20 cellular contexts compared by ENCODE assay signal in the genomic region with DNA sequence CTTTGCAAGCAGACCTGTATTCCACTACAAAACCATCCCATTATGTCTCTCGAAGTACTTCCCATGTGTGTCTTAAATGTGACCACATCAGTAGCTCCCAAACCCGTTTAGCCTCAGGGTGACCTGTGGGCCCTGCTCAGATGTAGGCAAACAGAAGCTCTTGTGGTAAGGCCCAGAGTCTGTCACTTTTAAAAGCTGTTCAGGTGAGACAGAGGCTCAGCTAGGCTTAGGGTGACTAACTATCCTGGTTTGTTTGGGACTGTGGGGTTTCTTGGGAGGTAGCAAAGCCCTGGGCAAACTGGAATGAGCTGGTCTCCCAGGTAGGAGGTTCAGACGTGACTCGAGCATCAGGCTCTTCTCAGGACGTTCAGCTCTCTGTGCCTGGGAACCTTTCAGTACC.
DNase-seq lines count a peak whose midpoint lies in the region; ATAC-seq, FAIRE-seq and TF ChIP-seq lines count a peak whose summit lies in the region.
"Had no signal": no experiment of that assay in that cellular context is flagged by ENCODE, and none has a peak within 500 bp of the region (broad histone marks: within the 10 kb centered on the region; RNA-seq: fewer than 3 reads in every experiment).

No MANE protein-coding gene starts in this region.

- POLR2A ChIA-PET in MCF 10A (lab: Yijun Ruan, JAX) = no interaction called here
- POLR2A ChIA-PET in H1 (lab: Charles Lee; ENCODE audit: partially characterized antibody) = interaction anchor here (0.6 kb wide), 1 partner anchor 82 kb away, joined by 3 read pairs; no protein-coding TSS in a partner anchor

- H2BK12ac ChIP-seq in H1 (ENCODE audit: low read depth, low read length) = 0 out of 2 replicates have a peak overlapping the region, but pooled peaks have one; percentile 1

- no peaks in the 10 kb centered on the region for H3K4me1 ChIP-seq in mammary epithelial cell (ENCODE audit: insufficient read depth, low read length)
- H3K4me1 ChIP-seq in H1 (replicated peaks in 1 of 4; ENCODE audit: control insufficient read depth in 3 of 4, insufficient read depth in 4 of 4, low read length in 3 of 4) = no peaks in the 10 kb centered on the region
- H3K4me1 ChIP-seq in ovary (ENCODE audit: insufficient read depth) = peaks cover 6% of the 10 kb centered on the region
- H3K4me1 ChIP-seq: A549, SJCRH30 had no signal

- no peak overlapping the region for H3K27ac ChIP-seq in mammary epithelial cell (ENCODE audit: insufficient read depth, low read depth, low read length)
- no peak overlapping the region for H3K27ac ChIP-seq in H1 (ENCODE audit: low read depth, low read length)
- H3K27ac ChIP-seq in ovary = no peak overlapping the region
- H3K27ac ChIP-seq: A549, KMS-11, SJCRH30 had no signal

- 59% methylated on average over 5 of the region's 5 CpGs for WGBS in mammary epithelial cell (ENCODE audit: low coverage, missing lambda C conversion rate)
- 88% methylated on average over 4 of the region's 5 CpGs; no CpG with 5 or more reads in 1 of the 2 experiments for WGBS in H1 (ENCODE audit: extremely low coverage in 1 of 2, insufficient coverage in 1 of 2, insufficient read length in 1 of 2, insufficient replicate concordance in 2 of 2, low coverage in 1 of 2, low lambda C conversion rate in 2 of 2, missing lambda C conversion rate in 1 of 2), 2 experiments
- 89 to 95% (median 91%) methylated on average over 5 of the region's 5 CpGs for WGBS in ovary, 3 donors

- in situ Hi-C loops in mammary epithelial cell (cut with MboI; ENCODE audit: low sequenced_read_pairs in 2 of 2) = no loop called here

- no peak overlapping the region for H3K27ac Mint-ChIP-seq in MCF 10A (ENCODE audit: low read depth, unreplicated experiment)
- no peak overlapping the region for H3K27ac Mint-ChIP-seq in type B pancreatic cell
- H3K27ac Mint-ChIP-seq: CD4-positive, alpha-beta memory T cell had no signal

- H3K9me3 Mint-ChIP-seq in MCF 10A (ENCODE audit: unreplicated experiment) (peaks cover 8% of the 10 kb centered on the region), type B pancreatic cell (no peaks in the 10 kb centered on the region)
- H3K9me3 Mint-ChIP-seq: CD4-positive, alpha-beta memory T cell; H9 had no signal

- H4K20me1 ChIP-seq in mammary epithelial cell (ENCODE audit: insufficient read depth, low read length) (no peaks in the 10 kb centered on the region), H1 (replicated peaks in 1 of 2; ENCODE audit: control insufficient read depth in 1 of 2, insufficient read depth in 2 of 2, low read length in 2 of 2) (no peaks in the 10 kb centered on the region)

- H2BK5ac ChIP-seq in H1 (ENCODE audit: low read depth, low read length) = no peak overlapping the region

- H3K27me3 ChIP-seq in mammary epithelial cell (ENCODE audit: insufficient read depth, low read length) = no peaks in the 10 kb centered on the region
- no peaks in the 10 kb centered on the region for H3K27me3 ChIP-seq in H1 (replicated peaks in 1 of 4; ENCODE audit: control insufficient read depth in 3 of 4, extremely low read depth in 1 of 4, insufficient read depth in 3 of 4, low read length in 3 of 4)
- no peaks in the 10 kb centered on the region for H3K27me3 ChIP-seq in ovary
- H3K27me3 ChIP-seq: SJCRH30 had no signal

- CTCF ChIA-PET in mammary epithelial cell (lab: Charles Lee; ENCODE audit: low non-redundant PET) = interaction anchor here (0.6 kb wide), 1 partner anchor 496 kb away, joined by 4 read pairs; no protein-coding TSS in a partner anchor
- CTCF ChIA-PET in MCF 10A (lab: Yijun Ruan, JAX) = interaction anchor here (0.6 to 2.7 kb wide), 4 partner anchors 11 to 415 kb away, joined by 3 to 20 read pairs (median 4); no protein-coding TSS in a partner anchor
- CTCF ChIA-PET in H1 (lab: Charles Lee; ENCODE audit: partially characterized antibody) = interaction anchor here (0.6 to 2.7 kb wide), 8 partner anchors 14 to 1081 kb away, joined by 3 to 18 read pairs (median 3); no protein-coding TSS in a partner anchor

- intact Hi-C loops in mammary epithelial cell (cut with micrococcal nuclease) (no loop called here), MCF 10A (cut with micrococcal nuclease) (no loop called here), ovary (cut with DNase I) (no loop called here)

- TF ChIP-seq EP300 in H1 (IDR thresholded peaks at IDR 0.05; ENCODE audit: borderline replicate concordance in 1 of 2, low read depth in 2 of 2, low read length in 2 of 2) (no peak), ovary (IDR thresholded peaks at IDR 0.05) (no peak)

- dilution Hi-C loops in mammary epithelial cell (cut with HindIII; ENCODE audit: low sequenced_read_pairs) = no loop called here

- ATAC-seq in GM19452 (IDR thresholded peaks at IDR 0.05; ENCODE audit: unreplicated experiment) = no peak

- H2BK20ac ChIP-seq in H1 (ENCODE audit: low read length) = no peak overlapping the region

- H3K4me3 Mint-ChIP-seq in MCF 10A (ENCODE audit: unreplicated experiment) = no peak overlapping the region
- H3K4me3 Mint-ChIP-seq in type B pancreatic cell = no peak overlapping the region
- H3K4me3 Mint-ChIP-seq: CD4-positive, alpha-beta memory T cell; H9 had no signal

- TF ChIP-seq POLR2A in H1 (IDR thresholded peaks at IDR 0.05; ENCODE audit: control extremely low read depth in 1 of 2, low read depth in 2 of 2, low read length in 2 of 2) (no peak), ovary (IDR thresholded peaks at IDR 0.05) (no peak)

- H2AK5ac ChIP-seq in H1 (ENCODE audit: low read depth, low read length) = no peak overlapping the region

- H2BK15ac ChIP-seq in H1 (ENCODE audit: low read length) = no peak overlapping the region

- no peak for FAIRE-seq in H1 (lab: Jason Lieb, UNC)
- FAIRE-seq: A549, GM12891 had no signal

- H3K4me2 ChIP-seq in mammary epithelial cell (ENCODE audit: insufficient read depth, low read depth, low read length) (no peak overlapping the region), H1 (ENCODE audit: insufficient read depth in 1 of 2, low read depth in 2 of 2, low read length in 2 of 2) (no peak overlapping the region)
- H3K4me2 ChIP-seq: A549, KMS-11 had no signal

- H4K91ac ChIP-seq in H1 (replicated peaks; ENCODE audit: insufficient read length, low read length) = no peak overlapping the region

- H3K4me1 Mint-ChIP-seq in MCF 10A (ENCODE audit: insufficient read depth, unreplicated experiment) (no peaks in the 10 kb centered on the region), type B pancreatic cell (ENCODE audit: unreplicated experiment) (peaks cover 3% of the 10 kb centered on the region)
- H3K4me1 Mint-ChIP-seq: CD4-positive, alpha-beta memory T cell; H9 had no signal

- BruUV-seq in mammary epithelial cell (replicated peaks; lab: Mats Ljungman, UMichigan) (no TSS peak), MCF 10A (replicated peaks; lab: Mats Ljungman, UMichigan) (no TSS peak)

- no peak overlapping the region for H2AFZ ChIP-seq in mammary epithelial cell (ENCODE audit: low read depth, low read length)
- H2AFZ ChIP-seq in H1 (ENCODE audit: low read length) = no peak overlapping the region

- H3K79me1 ChIP-seq in H1 (ENCODE audit: low read depth, low read length) = no peaks in the 10 kb centered on the region

- H3K27me3 Mint-ChIP-seq in MCF 10A (ENCODE audit: insufficient read depth, unreplicated experiment) (no peaks in the 10 kb centered on the region), type B pancreatic cell (no peaks in the 10 kb centered on the region)

- no peak overlapping the region for H3K56ac ChIP-seq in H1 (replicated peaks; ENCODE audit: insufficient read length, low read depth, low read length)

- no peak overlapping the region; the same call in 1 of the 2 replicates for H4K8ac ChIP-seq in H1 (ENCODE audit: extremely low read depth, insufficient read depth, low read length)

- no peak overlapping the region for H2BK120ac ChIP-seq in H1 (replicated peaks; ENCODE audit: low read depth, low read length)

- H3K9me3 ChIP-seq in mammary epithelial cell (replicated peaks; ENCODE audit: insufficient read depth, low read length) (no peaks in the 10 kb centered on the region), H1 (ENCODE audit: insufficient read depth in 2 of 2, low read depth in 1 of 2, low read length in 1 of 2) (no peaks in the 10 kb centered on the region), ovary (no peaks in the 10 kb centered on the region)
- H3K9me3 ChIP-seq: A549, SJCRH30 had no signal

- H3K4ac ChIP-seq in H1 (replicated peaks; ENCODE audit: insufficient read length, low read depth, low read length) = no peak overlapping the region

- no peak for TF ChIP-seq RAD21 in H1 (IDR thresholded peaks at IDR 0.05 in 1 of 2, conservative IDR thresholded peaks at IDR 0.05 in 1 of 2; ENCODE audit: low read depth in 2 of 2, low read length in 2 of 2)

- H3K79me2 ChIP-seq in mammary epithelial cell (ENCODE audit: insufficient read depth, low read length) (no peaks in the 10 kb centered on the region), H1 (ENCODE audit: control insufficient read depth in 1 of 2, insufficient read depth in 2 of 2, low read length in 2 of 2) (no peaks in the 10 kb centered on the region)

- no peak overlapping the region for H3K9ac ChIP-seq in mammary epithelial cell (ENCODE audit: insufficient read depth, low read length)
- no peak overlapping the region for H3K9ac ChIP-seq in H1 (replicated peaks in 1 of 4; ENCODE audit: extremely low read depth in 1 of 4, low read depth in 3 of 4, low read length in 3 of 4)
- H3K9ac ChIP-seq: KMS-11 had no signal

- H3K36me3 ChIP-seq in mammary epithelial cell (ENCODE audit: insufficient read depth, low read length) (no peaks in the 10 kb centered on the region), H1 (ENCODE audit: control insufficient read depth in 2 of 4, insufficient read depth in 4 of 4, low read length in 3 of 4) (no peaks in the 10 kb centered on the region), ovary (no peaks in the 10 kb centered on the region)
- H3K36me3 ChIP-seq: SJCRH30 had no signal

- H4K5ac ChIP-seq in H1 (ENCODE audit: insufficient read length, low read depth, low read length) = no peak overlapping the region

- H3K4me3 ChIP-seq in mammary epithelial cell (replicated peaks in 1 of 3; ENCODE audit: insufficient read depth in 1 of 3, low read depth in 2 of 3, low read length in 3 of 3) (no peak overlapping the region), H1 (ENCODE audit: extremely low read depth in 1 of 4, insufficient read depth in 2 of 4, low read depth in 3 of 4, low read length in 4 of 4) (no peak overlapping the region), ovary (no peak overlapping the region)
- H3K4me3 ChIP-seq: A549, SJCRH30 had no signal

- H3K23ac ChIP-seq in H1 (ENCODE audit: insufficient read length) = no peak overlapping the region

- H3K18ac ChIP-seq in H1 (ENCODE audit: extremely low read depth, low read length) = no peak overlapping the region

- no peak for TF ChIP-seq CTCF in mammary epithelial cell (conservative IDR thresholded peaks at IDR 0.05 in 1 of 2, IDR thresholded peaks at IDR 0.05 in 1 of 2; ENCODE audit: extremely low read depth in 1 of 2, insufficient read depth in 1 of 2, low read depth in 1 of 2, low read length in 2 of 2)
- no peak for TF ChIP-seq CTCF in MCF 10A (IDR thresholded peaks at IDR 0.05; ENCODE audit: unreplicated experiment)
- no peak for TF ChIP-seq CTCF in H1 (IDR thresholded peaks at IDR 0.05; ENCODE audit: control extremely low read depth in 1 of 3, insufficient read depth in 1 of 3, low read depth in 1 of 3, low read length in 3 of 3)
- TF ChIP-seq CTCF in type B pancreatic cell (conservative IDR thresholded peaks at IDR 0.05) = no peak
- TF ChIP-seq CTCF in ovary (IDR thresholded peaks at IDR 0.05) = no peak

- H3K36me3 Mint-ChIP-seq in MCF 10A (ENCODE audit: insufficient read depth, unreplicated experiment) (no peaks in the 10 kb centered on the region), type B pancreatic cell (no peaks in the 10 kb centered on the region)
- H3K36me3 Mint-ChIP-seq: CD4-positive, alpha-beta memory T cell had no signal

- H3K23me2 ChIP-seq in H1 (ENCODE audit: low read depth, low read length) = no peaks in the 10 kb centered on the region

- peak; percentile 65 for DNase-seq in mammary epithelial cell
- no peak for DNase-seq in MCF 10A (ENCODE audit: unreplicated experiment)
- no peak for DNase-seq in H1 (ENCODE audit: low read depth in 1 of 2, low spot score in 2 of 2)
- DNase-seq in kidney tubule cell (ENCODE audit: low spot score) = peak; percentile 39
- peak; percentile 29 for DNase-seq in type B pancreatic cell (ENCODE audit: extremely low spot score, unreplicated experiment)
- no peak for DNase-seq in COR-L47 (lab: John Stamatoyannopoulos, UW)
- DNase-seq in ovary = no peak
- DNase-seq: Calu3; CD4-positive, alpha-beta memory T cell; H9; NCI-H1417 treated with DMSO at 0.1 percent for 48 hours; NCI-H187 treated with DMSO at 0.1 percent for 48 hours; NCI-H2227 treated with DMSO at 0.1 percent for 48 hours; NCI-H524; RPMI8226 had no signal

- no peak overlapping the region for H3K14ac ChIP-seq in H1 (ENCODE audit: insufficient read length)

Comparison
In these comparisons a context has a peak if more than half of its experiments do, and no peak if none do; other contexts are left out.
1. DNase-seq: peak in mammary epithelial cell (single experiment), kidney tubule cell (single experiment) and type B pancreatic cell (single experiment); none in MCF 10A (single experiment), H1 (0 of 2), COR-L47 (single experiment) and ovary (0 of 5).